In genomic region chr4:189010452-189011217, GRCh38 we compare ENCODE assay signal across 6 cellular contexts.
DNase-seq lines count a peak whose midpoint lies in the region; ATAC-seq and TF ChIP-seq lines count a peak whose summit lies in the region.
"Not testable (repeated sequence)": the region's sequence is repeated elsewhere in the genome, so short reads cannot be mapped to it uniquely, and the experiment has no call there.

No MANE protein-coding gene starts in this region.

- CTCF ChIA-PET in IMR-90 (lab: Yijun Ruan, JAX), result interaction anchor here (0.7 kb wide), 1 partner anchor 247 kb away, joined by 3 read pairs; no protein-coding TSS in a partner anchor

- H4K20me1 ChIP-seq in IMR-90 (ENCODE audit: insufficient read depth, low read length), result not testable (repeated sequence)

- not testable (repeated sequence) for H2AFZ ChIP-seq in IMR-90 (replicated peaks; ENCODE audit: low read length, poor library complexity); mesenchymal stem cell (ENCODE audit: low read depth, low read length)

- DNase-seq in IMR-90 (peak; percentile 53), NCI-H460 (ENCODE audit: extremely low read depth, low read depth) (peak; percentile 21), SJCRH30 (peak; percentile 58 to 60), fibroblast of mammary gland (ENCODE audit: low read depth) (peak; percentile 57), mesenchymal stem cell (peak; percentile 1), skeletal muscle cell (ENCODE audit: low read depth) (peak; percentile 12)

- TF ChIP-seq CTCF in IMR-90 (conservative IDR thresholded peaks at IDR 0.05; ENCODE audit: low read depth, low read length); fibroblast of mammary gland (conservative IDR thresholded peaks at IDR 0.05; ENCODE audit: control insufficient read depth, insufficient read depth, low read depth, low read length): not testable (repeated sequence)

- H3K27ac ChIP-seq in IMR-90 (ENCODE audit: insufficient read depth, low read length); mesenchymal stem cell (ENCODE audit: low read length, poor library complexity, severe bottlenecking): not testable (repeated sequence)
- H3K27ac ChIP-seq in SJCRH30, result peak overlapping the region; percentile 68

- not testable (repeated sequence) for H3K79me1 ChIP-seq in IMR-90 (ENCODE audit: low read depth in 1 of 2, low read length in 2 of 2); mesenchymal stem cell (replicated peaks; ENCODE audit: low read length, poor library complexity, severe bottlenecking)

- BruUV-seq in IMR-90 (replicated peaks; lab: Mats Ljungman, UMichigan), result not testable (repeated sequence)

- intact Hi-C loops in IMR-90 (cut with micrococcal nuclease), result not testable (repeated sequence)

- dilution Hi-C loops in IMR-90 (cut with HindIII; ENCODE audit: low sequenced_read_pairs, unreplicated experiment), result not testable (repeated sequence)

- not testable (repeated sequence) for H2BK120ac ChIP-seq in IMR-90 (ENCODE audit: low read depth, low read length); mesenchymal stem cell (ENCODE audit: low read depth, low read length)

- not testable (repeated sequence) for H3K56ac ChIP-seq in IMR-90 (ENCODE audit: extremely low read depth, insufficient read depth, low read length)

- not testable (repeated sequence) for H2BK15ac ChIP-seq in IMR-90 (ENCODE audit: low read depth, low read length); mesenchymal stem cell (ENCODE audit: low read depth, poor library complexity, severe bottlenecking)

- not testable (repeated sequence) for ATAC-seq in IMR-90 (ENCODE audit: low read depth)

- not testable (repeated sequence) for TF ChIP-seq POLR2A in IMR-90 (IDR thresholded peaks at IDR 0.05; ENCODE audit: low read depth, low read length)

- 75% methylated on average over 9 of the region's 27 CpGs; no CpG with 5 or more reads in 1 of the 2 experiments for WGBS in IMR-90 (ENCODE audit: extremely low coverage in 2 of 2, insufficient read length in 1 of 2), 2 experiments
- 92% methylated on average over 20 of the region's 27 CpGs for WGBS in mesenchymal stem cell

- POLR2A ChIA-PET in IMR-90 (lab: Charles Lee; ENCODE audit: unreplicated experiment), result not testable (repeated sequence)

- not testable (repeated sequence) for H2AK5ac ChIP-seq in IMR-90 (ENCODE audit: low read depth, low read length); mesenchymal stem cell (ENCODE audit: low read length, severe bottlenecking)

- H3K36me3 ChIP-seq in IMR-90 (ENCODE audit: control insufficient read depth, insufficient read depth, low read length); SJCRH30; mesenchymal stem cell (ENCODE audit: control insufficient read depth in 1 of 2, insufficient read depth in 2 of 2, low read depth in 1 of 2, low read length in 2 of 2): not testable (repeated sequence)

- not testable (repeated sequence) for H3K9me1 ChIP-seq in IMR-90 (ENCODE audit: insufficient read depth, low read length)

- not testable (repeated sequence) for H3K4me3 ChIP-seq in IMR-90 (ENCODE audit: insufficient read depth, low read depth, low read length); fibroblast of mammary gland (ENCODE audit: control insufficient read depth, low read depth, low read length); mesenchymal stem cell (ENCODE audit: insufficient read depth in 1 of 2, low read depth in 1 of 2, low read length in 2 of 2); skeletal muscle cell (ENCODE audit: low read depth, low read length)
- peak overlapping the region; percentile 10; the same call in 1 of the 2 replicates for H3K4me3 ChIP-seq in SJCRH30

- not testable (repeated sequence) for H2BK20ac ChIP-seq in IMR-90 (ENCODE audit: low read depth, low read length)

- H3K14ac ChIP-seq in IMR-90 (replicated peaks; ENCODE audit: low read depth, low read length); mesenchymal stem cell (ENCODE audit: low read length in 2 of 2): not testable (repeated sequence)

- H4K91ac ChIP-seq in IMR-90 (ENCODE audit: insufficient read depth, low read depth, low read length), result 0 out of 2 replicates have a peak overlapping the region, but pooled peaks have one; percentile 7
- H4K91ac ChIP-seq in mesenchymal stem cell (ENCODE audit: low read length), result not testable (repeated sequence)

- not testable (repeated sequence) for H3K9ac ChIP-seq in IMR-90 (ENCODE audit: low read depth, low read length); mesenchymal stem cell (ENCODE audit: low read length)

- not testable (repeated sequence) for H3K9me3 ChIP-seq in IMR-90 (ENCODE audit: control insufficient read depth, insufficient read depth, low read length); SJCRH30 (replicated peaks); mesenchymal stem cell (ENCODE audit: control insufficient read depth, low read length)

- H3K27me3 ChIP-seq in IMR-90 (ENCODE audit: control insufficient read depth, insufficient read depth, low read length); SJCRH30; mesenchymal stem cell (ENCODE audit: control insufficient read depth in 1 of 2, insufficient read depth in 1 of 2, low read length in 2 of 2): not testable (repeated sequence)

- TF ChIP-seq RAD21 in IMR-90 (IDR thresholded peaks at IDR 0.05; ENCODE audit: low read length), result not testable (repeated sequence)

- in situ Hi-C loops in IMR-90 (cut with MboI; ENCODE audit: low sequenced_read_pairs), result not testable (repeated sequence)

- H3K4ac ChIP-seq in IMR-90 (ENCODE audit: low read depth, low read length); mesenchymal stem cell (ENCODE audit: low read depth in 1 of 2, low read length in 2 of 2): not testable (repeated sequence)

- not testable (repeated sequence) for H2AK9ac ChIP-seq in IMR-90 (replicated peaks; ENCODE audit: low read depth, low read length, poor library complexity)

- not testable (repeated sequence) for H2BK5ac ChIP-seq in IMR-90 (ENCODE audit: low read depth, low read length, poor library complexity, severe bottlenecking); mesenchymal stem cell (ENCODE audit: low read depth, low read length, poor library complexity, severe bottlenecking)

- H3K4me1 ChIP-seq in IMR-90 (ENCODE audit: control insufficient read depth, insufficient read depth, low read length); SJCRH30; mesenchymal stem cell (ENCODE audit: control insufficient read depth, insufficient read depth, low read depth, low read length): not testable (repeated sequence)

- not testable (repeated sequence) for H3K23ac ChIP-seq in IMR-90 (ENCODE audit: low read depth, low read length); mesenchymal stem cell (ENCODE audit: low read length in 2 of 2)

- not testable (repeated sequence) for H3K18ac ChIP-seq in IMR-90 (ENCODE audit: low read depth, low read length); mesenchymal stem cell (ENCODE audit: low read depth in 1 of 2, low read length in 2 of 2)

- not testable (repeated sequence) for H4K5ac ChIP-seq in IMR-90 (ENCODE audit: low read depth, low read length)

- H3K4me2 ChIP-seq in IMR-90 (ENCODE audit: low read depth, low read length); mesenchymal stem cell (ENCODE audit: low read length, poor library complexity, severe bottlenecking): not testable (repeated sequence)

- H2BK12ac ChIP-seq in mesenchymal stem cell (ENCODE audit: low read length in 2 of 2), result not testable (repeated sequence)

- not testable (repeated sequence) for H4K8ac ChIP-seq in IMR-90 (ENCODE audit: low read depth in 2 of 2, low read length in 2 of 2); mesenchymal stem cell (ENCODE audit: low read length)

Comparison
In these comparisons a context has a peak if more than half of its experiments do, and no peak if none do; other contexts are left out.
1. DNase-seq: peak in every context shown above with its lines; median percentile 59 in SJCRH30; 57 in fibroblast of mammary gland; 53 in IMR-90; 21 in NCI-H460; 12 in skeletal muscle cell; 1 in mesenchymal stem cell.